27 cellular contexts compared by ENCODE assay signal in the genomic region with DNA sequence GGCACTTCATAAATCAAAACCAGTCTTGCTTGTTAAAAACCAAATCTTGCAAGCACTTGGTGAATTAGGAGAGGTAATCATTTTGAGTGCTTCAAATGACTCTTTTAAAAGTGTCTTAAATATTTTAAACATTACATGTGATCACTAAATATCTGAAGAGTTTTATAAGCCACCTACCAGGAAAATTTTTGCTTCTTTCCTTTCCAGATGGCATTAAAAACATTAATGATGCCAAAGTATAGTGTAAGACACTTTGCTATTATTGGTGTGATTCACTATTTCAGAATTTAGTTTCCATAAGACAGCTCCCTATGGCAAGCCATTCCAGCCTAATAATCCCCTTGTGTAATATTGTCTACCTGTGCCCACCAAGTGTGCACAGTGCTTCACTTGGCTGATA.
"Had no signal": no experiment of that assay in that cellular context is flagged by ENCODE, and none has a peak within 500 bp of the region (broad histone marks: within the 10 kb centered on the region; RNA-seq: fewer than 3 reads in every experiment).

No MANE protein-coding gene starts in this region.

- DNase-seq: hippocampal formation; kidney glomerular epithelial cell; left cardiac atrium; lower lobe of right lung; mammary epithelial cell; mesendoderm; naive B cell; natural killer cell; nephron progenitor cell; occipital lobe; ovary; right lobe of liver; stimulated activated CD4-positive, alpha-beta T cell treated with anti-CD3 and anti-CD28 coated beads, Interleukin-1b, Interleukin-23, amount 100 ng/mL, for 48 hours; stimulated activated CD4-positive, alpha-beta T cell treated with anti-CD3 and anti-CD28 coated beads, Interleukin-4, amount 100 ng/mL, for 1 hour; stimulated activated naive B cell treated with anti-CD40 and anti-IgM and Interleukin-4, amounts not matched to agents 10 μg/mL and 1 μg/mL and 100 μg/mL, for 72 hours; stimulated activated naive CD8-positive, alpha-beta T cell treated with anti-CD3 and anti-CD28 coated beads, Interleukin-15, Interleukin-2, amounts not matched to agents 100 U/mL and 50 U/mL, for 24 hours; stomach; testis; thyroid gland; transverse colon; upper lobe of left lung had no signal

- FAIRE-seq: keratinocyte had no signal

- H3K4me3 ChIP-seq: lower lobe of right lung, neural progenitor cell, ovary, right atrium auricular region, right lobe of liver, smooth muscle cell, stomach, testis, thyroid gland, transverse colon, upper lobe of left lung had no signal

- ATAC-seq: left cardiac atrium; left lobe of liver; lower lobe of right lung; natural killer cell; right lobe of liver; stimulated activated naive B cell treated with anti-CD40 and anti-IgM and Interleukin-4, amounts not matched to agents 10 μg/mL and 1 μg/mL and 100 μg/mL, for 72 hours; stimulated activated naive CD8-positive, alpha-beta T cell treated with anti-CD3 and anti-CD28 coated beads, Interleukin-15, Interleukin-2, amounts not matched to agents 100 U/mL and 50 U/mL, for 24 hours had no signal

- H3K4me1 ChIP-seq: lower lobe of right lung, neural progenitor cell, right atrium auricular region, right lobe of liver, stomach, testis, thyroid gland, transverse colon, upper lobe of left lung had no signal

- H3K27me3 ChIP-seq: neural progenitor cell, neutrophil, ovary, right atrium auricular region, right lobe of liver, stomach, testis, thyroid gland, transverse colon, upper lobe of left lung had no signal

- H3K36me3 ChIP-seq: lower lobe of right lung, neural progenitor cell, neutrophil, ovary, right atrium auricular region, right lobe of liver, stomach, thyroid gland, transverse colon, upper lobe of left lung had no signal

- H3K27ac ChIP-seq: lower lobe of right lung, neural progenitor cell, neutrophil, ovary, right atrium auricular region, right lobe of liver, stomach, testis, thyroid gland, transverse colon, upper lobe of left lung had no signal

- H3K9me3 ChIP-seq: neutrophil, right lobe of liver, testis, thyroid gland had no signal
